In the genomic region with DNA sequence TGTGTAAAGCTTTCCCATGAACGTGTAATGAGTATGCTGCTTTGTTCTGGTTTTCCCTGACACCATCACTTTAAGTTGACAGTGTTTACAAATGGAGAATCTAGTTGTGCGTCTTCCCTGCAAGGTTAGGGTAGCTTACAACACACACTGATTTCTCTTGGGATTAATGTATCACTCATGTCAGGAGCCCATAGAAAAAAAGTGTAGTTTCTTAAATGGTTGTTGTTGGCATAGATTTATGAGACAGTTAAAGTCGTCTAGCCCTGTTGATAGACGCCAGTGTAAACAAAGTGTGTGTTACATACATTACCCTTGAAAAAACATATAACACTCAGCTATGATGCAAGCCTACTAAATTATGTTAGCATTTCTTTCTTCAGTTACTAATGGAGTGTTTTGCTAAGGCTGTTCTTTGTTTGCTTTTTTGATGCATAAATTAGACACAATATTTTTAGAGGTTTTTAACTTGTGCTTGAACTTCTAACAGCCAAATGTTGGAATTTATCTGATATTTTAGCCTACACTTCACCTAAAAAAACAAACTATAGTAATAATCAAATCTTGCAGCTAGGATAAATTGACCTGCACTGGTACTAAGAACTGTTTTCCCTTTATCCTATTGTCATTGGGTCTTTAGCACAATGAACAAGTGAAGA, we compare ENCODE assay signal across 24 cellular contexts.
DNase-seq lines count a peak whose midpoint lies in the region; ATAC-seq and TF ChIP-seq lines count a peak whose summit lies in the region.
"Had no signal": no experiment of that assay in that cellular context is flagged by ENCODE, and none has a peak within 500 bp of the region (broad histone marks: within the 10 kb centered on the region; RNA-seq: fewer than 3 reads in every experiment).

No MANE protein-coding gene starts in this region.

- H3K27me3 Mint-ChIP-seq in nephron progenitor cell (ENCODE audit: low read depth, poor library complexity) (no peaks in the 10 kb centered on the region), endodermal cell (ENCODE audit: insufficient read depth) (no peaks in the 10 kb centered on the region)
- peaks cover 4% of the 10 kb centered on the region for H3K27me3 Mint-ChIP-seq in activated T-helper 17 cell treated with anti-CD3 and anti-CD28 coated beads, Interleukin-2, amount 50 U/mL, for 72 hours
- H3K27me3 Mint-ChIP-seq: CD4-positive, alpha-beta T cell; central memory CD8-positive, alpha-beta T cell had no signal

- peaks cover 4% of the 10 kb centered on the region for H3K4me1 ChIP-seq in endodermal cell (ENCODE audit: control insufficient read depth, insufficient read depth, low read length)
- H3K4me1 ChIP-seq: adrenal gland had no signal

- H3K27me3 ChIP-seq in endodermal cell (ENCODE audit: control insufficient read depth, insufficient read depth, low read length, poor library complexity, severe bottlenecking), result no peaks in the 10 kb centered on the region
- H3K27me3 ChIP-seq: adrenal gland, transverse colon had no signal

- DNase-seq in DMS153 treated with DMSO at 0.1 percent for 48 hours (lab: John Stamatoyannopoulos, UW; ENCODE audit: unreplicated experiment) (peak; percentile 31), NCI-H2171 (lab: John Stamatoyannopoulos, UW) (peak; percentile 11), epithelial cell of esophagus (ENCODE audit: low read depth) (peak; percentile 54), nephron progenitor cell (peak; percentile 2), HUDEP-2 (lab: John Stamatoyannopoulos, UW; ENCODE audit: unreplicated experiment in 76 of 76) (no peak), endodermal cell (no peak)
- DNase-seq: activated CD8-positive, alpha-beta memory T cell treated with anti-CD3 and anti-CD28 coated beads, Interleukin-2, amount 50 U/mL, for 4 hours; activated gamma-delta T cell; adrenal gland; CD4-positive, alpha-beta T cell; DMS79; effector memory CD4-positive, alpha-beta T cell; kidney glomerular epithelial cell; NCI-H187 treated with DMSO at 0.1 percent for 48 hours; NCI-H526 treated with DMSO at 0.1 percent for 48 hours; nucleus accumbens; right cardiac atrium; SK-N-SH; stimulated activated naive CD8-positive, alpha-beta T cell treated with anti-CD3 and anti-CD28 coated beads, Interleukin-15, Interleukin-2, amounts not matched to agents 100 U/mL and 50 U/mL, for 24 hours; T-helper 9 cell; transverse colon had no signal

- WGBS in endodermal cell (ENCODE audit: insufficient coverage in 1 of 2, insufficient read length in 1 of 2), 2 experiments, result 88 to 100% methylated on average over 2 to 4 of the region's 4 CpGs

- no peak overlapping the region for H3K9ac ChIP-seq in endodermal cell (ENCODE audit: extremely low read depth, low read length, poor library complexity, severe bottlenecking)
- H3K9ac ChIP-seq: SK-N-SH had no signal

- H3K27ac Mint-ChIP-seq in nephron progenitor cell, result peak overlapping the region; percentile 96
- H3K27ac Mint-ChIP-seq in activated T-helper 17 cell treated with anti-CD3 and anti-CD28 coated beads, Interleukin-2, amount 50 U/mL, for 72 hours, result no peak overlapping the region
- no peak overlapping the region for H3K27ac Mint-ChIP-seq in endodermal cell
- H3K27ac Mint-ChIP-seq: CD4-positive, alpha-beta T cell had no signal

- H3K4me1 Mint-ChIP-seq in nephron progenitor cell (peaks cover 70% of the 10 kb centered on the region), endodermal cell (peaks cover 12% of the 10 kb centered on the region)
- no peaks in the 10 kb centered on the region for H3K4me1 Mint-ChIP-seq in activated T-helper 17 cell treated with anti-CD3 and anti-CD28 coated beads, Interleukin-2, amount 50 U/mL, for 72 hours
- H3K4me1 Mint-ChIP-seq: central memory CD8-positive, alpha-beta T cell had no signal

- no peak for ATAC-seq in GM21367 (IDR thresholded peaks at IDR 0.05; ENCODE audit: unreplicated experiment)
- no peak for ATAC-seq in activated T-helper 17 cell treated with anti-CD3 and anti-CD28 coated beads, Interleukin-2, amount 50 U/mL, for 72 hours (replicated peaks)
- ATAC-seq: right cardiac atrium; stimulated activated naive CD8-positive, alpha-beta T cell treated with anti-CD3 and anti-CD28 coated beads, Interleukin-15, Interleukin-2, amounts not matched to agents 100 U/mL and 50 U/mL, for 24 hours had no signal

- H3K36me3 ChIP-seq in endodermal cell (ENCODE audit: control insufficient read depth, insufficient read depth, low read length), result no peaks in the 10 kb centered on the region
- H3K36me3 ChIP-seq: transverse colon had no signal

- H3K9me3 Mint-ChIP-seq in nephron progenitor cell, result no peaks in the 10 kb centered on the region
- H3K9me3 Mint-ChIP-seq in activated T-helper 17 cell treated with anti-CD3 and anti-CD28 coated beads, Interleukin-2, amount 50 U/mL, for 72 hours, result no peaks in the 10 kb centered on the region
- H3K9me3 Mint-ChIP-seq in endodermal cell, result no peaks in the 10 kb centered on the region
- H3K9me3 Mint-ChIP-seq: CD4-positive, alpha-beta T cell; central memory CD8-positive, alpha-beta T cell had no signal

- H3K9me3 ChIP-seq in endodermal cell (ENCODE audit: control insufficient read depth, low read length), result no peaks in the 10 kb centered on the region
- H3K9me3 ChIP-seq: adrenal gland, SK-N-SH, transverse colon had no signal

- H3K4me3 ChIP-seq in epithelial cell of esophagus (ENCODE audit: low read length) (no peak overlapping the region), endodermal cell (ENCODE audit: low read length) (no peak overlapping the region)
- H3K4me3 ChIP-seq: adrenal gland, transverse colon had no signal

- TF ChIP-seq CTCF in epithelial cell of esophagus (IDR thresholded peaks at IDR 0.05; ENCODE audit: insufficient read depth, low read depth, low read length, missing control alignments) (no peak), nephron progenitor cell (IDR thresholded peaks at IDR 0.05) (no peak), endodermal cell (conservative IDR thresholded peaks at IDR 0.05) (no peak)

- H3K4me3 Mint-ChIP-seq in nephron progenitor cell (peak overlapping the region; percentile 65), endodermal cell (no peak overlapping the region)
- H3K4me3 Mint-ChIP-seq in activated T-helper 17 cell treated with anti-CD3 and anti-CD28 coated beads, Interleukin-2, amount 50 U/mL, for 72 hours, result no peak overlapping the region
- H3K4me3 Mint-ChIP-seq: CD4-positive, alpha-beta T cell; central memory CD8-positive, alpha-beta T cell had no signal

- H3K36me3 Mint-ChIP-seq in nephron progenitor cell (ENCODE audit: low read depth) (peaks cover 14% of the 10 kb centered on the region), endodermal cell (ENCODE audit: low read depth) (peaks cover 4% of the 10 kb centered on the region)
- H3K36me3 Mint-ChIP-seq in activated T-helper 17 cell treated with anti-CD3 and anti-CD28 coated beads, Interleukin-2, amount 50 U/mL, for 72 hours (ENCODE audit: low read depth), result no peaks in the 10 kb centered on the region

- no peak overlapping the region for H3K27ac ChIP-seq in endodermal cell (ENCODE audit: low read depth, low read length)
- H3K27ac ChIP-seq: adrenal gland, transverse colon had no signal

Comparison
In these comparisons a context has a peak if more than half of its experiments do, and no peak if none do; other contexts are left out.
1. DNase-seq: peak in DMS153 treated with DMSO at 0.1 percent for 48 hours (single experiment), NCI-H2171 (single experiment), epithelial cell of esophagus (single experiment) and nephron progenitor cell (single experiment); none in HUDEP-2 (0 of 76) and endodermal cell (single experiment).